10 cellular contexts compared by ENCODE assay signal in genomic region chr9:5509573-5509972, GRCh38. TPM values are rescaled to one million over a fixed set of nuclear protein-coding genes. Genes with fewer than 3 reads are reported as not detected.
DNase-seq lines count a peak whose midpoint lies in the region; ATAC-seq and TF ChIP-seq lines count a peak whose summit lies in the region.
"Had no signal": no experiment of that assay in that cellular context is flagged by ENCODE, and none has a peak within 500 bp of the region (broad histone marks: within the 10 kb centered on the region; RNA-seq: fewer than 3 reads in every experiment).

No MANE protein-coding gene starts in this region.

- TF ChIP-seq CTCF in chondrocyte (IDR thresholded peaks at IDR 0.05) = no peak

- H3K4me1 Mint-ChIP-seq in chondrocyte (ENCODE audit: low read depth) = peaks cover 31% of the 10 kb centered on the region

- no peak overlapping the region for H3K4me3 ChIP-seq in muscle layer of duodenum (ENCODE audit: low read depth in 1 of 2, low read length in 2 of 2)

- ATAC-seq in GM18517 (IDR thresholded peaks at IDR 0.05; ENCODE audit: unreplicated experiment) (no peak), GM18861 (IDR thresholded peaks at IDR 0.05; ENCODE audit: unreplicated experiment) (no peak)

- H3K9me3 ChIP-seq in muscle layer of duodenum (ENCODE audit: control insufficient read depth in 1 of 2, low read length in 2 of 2) = no peaks in the 10 kb centered on the region

- no peaks in the 10 kb centered on the region for H3K27me3 ChIP-seq in muscle layer of duodenum (ENCODE audit: low read depth, low read length)

- peaks cover 7% of the 10 kb centered on the region for H3K36me3 Mint-ChIP-seq in chondrocyte (ENCODE audit: low read depth)

- H3K27ac ChIP-seq in muscle layer of duodenum (ENCODE audit: low read length) = peak overlapping the region; percentile 27

- H3K36me3 ChIP-seq in muscle layer of duodenum (ENCODE audit: control insufficient read depth in 1 of 2, insufficient read depth in 2 of 2, low read length in 2 of 2) = no peaks in the 10 kb centered on the region

- no peaks in the 10 kb centered on the region for H3K27me3 Mint-ChIP-seq in chondrocyte (ENCODE audit: low read depth)

- H3K4me1 ChIP-seq in muscle layer of duodenum (ENCODE audit: control insufficient read depth in 1 of 2, insufficient read depth in 2 of 2, low read length in 2 of 2) = peaks cover 0 to 7% of the 10 kb centered on the region in 2 donors

- peaks cover 26% of the 10 kb centered on the region for H3K9me3 Mint-ChIP-seq in chondrocyte (ENCODE audit: low read depth)

- H3K27ac Mint-ChIP-seq in chondrocyte (ENCODE audit: unreplicated experiment) = peak overlapping the region; percentile 90

- no peak overlapping the region for H3K4me3 Mint-ChIP-seq in chondrocyte (ENCODE audit: unreplicated experiment)

- DNase-seq in AG20443 (ENCODE audit: low spot score) (peak; percentile 65), M059J (ENCODE audit: low read depth) (peak; percentile 96), chondrocyte (ENCODE audit: low spot score) (no peak), cerebellum (ENCODE audit: low spot score) (no peak), HuH-7 (ENCODE audit: low spot score) (no peak)
- DNase-seq: stimulated activated CD4-positive, alpha-beta T cell treated with anti-CD3 and anti-CD28 coated beads, Interleukin-1b, Interleukin-23, amount 100 ng/mL, for 48 hours had no signal

RNA-seq across cellular contexts. Expression of gene PDCD1LG2, which starts 0.8 kb away (rescaled TPM):
- total RNA-seq in M059J (2014; rRNA removed; shearing (Covaris generic)) = 20.7 and 28.1 TPM in 2 replicates
- 0.73 to 1.3 TPM (median 1.1 TPM) in 3 replicates for total RNA-seq in chondrocyte
- total RNA-seq in cerebellum = 0.09 TPM
- total RNA-seq: SK-MEL-5 had no signal

RNA-seq across cellular contexts. Expression of gene CD274, which starts 59.2 kb away (rescaled TPM):
- 26.7 and 31.2 TPM in 2 replicates for total RNA-seq in M059J (2014; rRNA removed; shearing (Covaris generic))
- total RNA-seq in chondrocyte = 0.12 to 0.67 TPM in 2 of 3 replicates, not detected in the other
- 0.54 TPM for total RNA-seq in cerebellum

Comparison
In these comparisons a context has a peak if more than half of its experiments do, and no peak if none do; other contexts are left out.
1. DNase-seq: peak in AG20443 (single experiment) and M059J (single experiment); none in chondrocyte (single experiment), cerebellum (single experiment) and HuH-7 (single experiment).
2. RNA of gene CD274, which starts 59.2 kb away (total RNA-seq): 26.7 to 31.2 TPM in M059J; 0.54 TPM in cerebellum (single experiment) and 0.12 to 0.67 TPM in chondrocyte; every median in the first group is over 10 times any median in the second.